ENCODE assay signal across 23 cellular contexts in the genomic region with DNA sequence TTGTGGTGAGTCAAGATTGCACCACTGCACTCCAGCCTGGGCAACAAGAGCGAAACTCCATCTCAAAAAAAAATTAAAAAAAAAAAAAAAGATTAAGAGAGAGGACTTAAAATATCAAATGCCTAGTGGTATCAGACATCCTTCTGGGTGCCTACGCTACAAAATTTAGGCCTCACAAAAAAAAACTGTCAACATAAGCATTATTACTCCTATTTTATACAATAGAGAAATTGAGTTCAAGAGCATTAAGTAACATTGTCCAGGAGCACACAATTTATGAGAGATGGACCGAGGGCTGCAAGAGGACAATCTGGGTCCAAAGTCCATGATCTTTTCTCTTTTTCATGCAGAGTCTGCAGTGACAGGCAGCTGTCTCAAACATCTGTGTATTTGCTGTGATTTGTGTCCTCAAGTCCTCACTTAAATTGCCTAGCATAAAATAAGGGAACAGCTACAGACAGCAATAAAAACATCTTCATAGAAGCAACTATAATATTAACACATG.
"Had no signal": no experiment of that assay in that cellular context is flagged by ENCODE, and none has a peak within 500 bp of the region (broad histone marks: within the 10 kb centered on the region; RNA-seq: fewer than 3 reads in every experiment).

No MANE protein-coding gene starts in this region.

- H3K36me3 ChIP-seq: colonic mucosa, esophagus squamous epithelium, gastrocnemius medialis, heart right ventricle, left ventricle myocardium inferior, lower lobe of right lung had no signal

- H3K4me3 ChIP-seq: colonic mucosa, dorsolateral prefrontal cortex, esophagus squamous epithelium, gastrocnemius medialis, heart right ventricle, left ventricle myocardium inferior, lower lobe of right lung, mucosa of descending colon had no signal

- H3K9me3 ChIP-seq: colonic mucosa, esophagus squamous epithelium, gastrocnemius medialis, heart right ventricle, left ventricle myocardium inferior, lower lobe of right lung, mucosa of descending colon had no signal

- FAIRE-seq: endothelial cell of umbilical vein, islet of Langerhans, keratinocyte had no signal

- H3K27me3 ChIP-seq: colonic mucosa, dorsolateral prefrontal cortex, esophagus squamous epithelium, gastrocnemius medialis, heart right ventricle had no signal

- H3K27ac ChIP-seq: colonic mucosa, dorsolateral prefrontal cortex, esophagus squamous epithelium, gastrocnemius medialis, heart right ventricle, left ventricle myocardium inferior, lower lobe of right lung had no signal

- DNase-seq: colonic mucosa; cortex of kidney; dorsolateral prefrontal cortex; effector CD4-positive, alpha-beta T cell; effector memory CD4-positive, alpha-beta T cell; esophagus squamous epithelium; foreskin fibroblast; foreskin melanocyte; gastrocnemius medialis; glutamatergic neuron; head of caudate nucleus; heart right ventricle; hippocampal formation; left cardiac atrium; left ventricle myocardium inferior; lower lobe of right lung; mesenchymal stem cell; mucosa of descending colon; naive B cell; naive thymus-derived CD8-positive, alpha-beta T cell had no signal

- ATAC-seq: gastrocnemius medialis; heart right ventricle; left cardiac atrium; lower lobe of right lung; mucosa of descending colon; naive thymus-derived CD8-positive, alpha-beta T cell had no signal

- H3K4me1 ChIP-seq: colonic mucosa had no signal
